3 cellular contexts compared by ENCODE assay signal in the genomic region with DNA sequence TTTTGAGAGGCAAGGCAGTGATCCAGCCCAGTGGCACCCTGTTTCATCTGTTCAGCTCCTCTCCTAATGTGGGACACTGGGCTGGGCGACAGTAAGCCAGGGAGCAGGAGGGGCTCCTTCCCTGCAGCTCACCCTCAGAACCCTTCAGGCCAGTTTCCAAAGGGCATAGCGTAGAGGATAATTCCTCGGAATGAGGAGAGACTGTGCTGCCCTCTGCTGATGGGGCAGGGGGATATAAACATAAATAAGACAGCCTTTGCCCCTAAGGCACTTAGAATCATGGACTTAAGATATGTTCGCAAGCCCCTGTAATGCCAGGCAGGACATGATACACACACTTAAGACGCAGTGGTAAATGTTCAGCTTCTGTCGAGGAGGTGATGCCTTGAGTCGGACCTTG.
TF ChIP-seq lines count a peak whose summit lies in the region.

No MANE protein-coding gene starts in this region.

TF ChIP-seq in SK-N-SH, 30 proteins besides CTCF, POLR2A, EP300 and RAD21:
- TF ChIP-seq JUND (IDR thresholded peaks at IDR 0.05), result no peak
- TF ChIP-seq ELF1 (IDR thresholded peaks at IDR 0.05), result no peak
- no peak for TF ChIP-seq RXRA (IDR thresholded peaks at IDR 0.05; ENCODE audit: borderline replicate concordance, low read depth)
- no peak for TF ChIP-seq FOXM1 (IDR thresholded peaks at IDR 0.05; ENCODE audit: low read depth)
- TF ChIP-seq NFIC (IDR thresholded peaks at IDR 0.05; ENCODE audit: borderline replicate concordance), result no peak
- TF ChIP-seq NRF1 (IDR thresholded peaks at IDR 0.05; ENCODE audit: low read depth, low read length), result no peak
- no peak for TF ChIP-seq SIN3A (IDR thresholded peaks at IDR 0.05; ENCODE audit: borderline replicate concordance, low read depth, low read length)
- TF ChIP-seq TEAD4 (IDR thresholded peaks at IDR 0.05; ENCODE audit: borderline replicate concordance, insufficient read depth), result no peak
- TF ChIP-seq SMC3 (IDR thresholded peaks at IDR 0.05; ENCODE audit: low read depth, low read length), result no peak
- no peak for TF ChIP-seq GABPA (IDR thresholded peaks at IDR 0.05; ENCODE audit: low read depth)
- TF ChIP-seq RCOR1 (IDR thresholded peaks at IDR 0.05; ENCODE audit: low read length), result no peak
- TF ChIP-seq, protein P1, sequence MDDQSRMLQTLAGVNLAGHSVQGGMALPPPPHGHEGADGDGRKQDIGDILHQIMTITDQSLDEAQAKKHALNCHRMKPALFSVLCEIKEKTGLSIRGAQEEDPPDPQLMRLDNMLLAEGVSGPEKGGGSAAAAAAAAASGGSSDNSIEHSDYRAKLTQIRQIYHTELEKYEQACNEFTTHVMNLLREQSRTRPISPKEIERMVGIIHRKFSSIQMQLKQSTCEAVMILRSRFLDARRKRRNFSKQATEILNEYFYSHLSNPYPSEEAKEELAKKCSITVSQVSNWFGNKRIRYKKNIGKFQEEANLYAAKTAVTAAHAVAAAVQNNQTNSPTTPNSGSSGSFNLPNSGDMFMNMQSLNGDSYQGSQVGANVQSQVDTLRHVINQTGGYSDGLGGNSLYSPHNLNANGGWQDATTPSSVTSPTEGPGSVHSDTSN (IDR thresholded peaks at IDR 0.05), result no peak
- no peak for TF ChIP-seq MXI1 (IDR thresholded peaks at IDR 0.05; ENCODE audit: low read depth, low read length)
- TF ChIP-seq, protein P2, sequence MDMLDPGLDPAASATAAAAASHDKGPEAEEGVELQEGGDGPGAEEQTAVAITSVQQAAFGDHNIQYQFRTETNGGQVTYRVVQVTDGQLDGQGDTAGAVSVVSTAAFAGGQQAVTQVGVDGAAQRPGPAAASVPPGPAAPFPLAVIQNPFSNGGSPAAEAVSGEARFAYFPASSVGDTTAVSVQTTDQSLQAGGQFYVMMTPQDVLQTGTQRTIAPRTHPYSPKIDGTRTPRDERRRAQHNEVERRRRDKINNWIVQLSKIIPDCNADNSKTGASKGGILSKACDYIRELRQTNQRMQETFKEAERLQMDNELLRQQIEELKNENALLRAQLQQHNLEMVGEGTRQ (IDR thresholded peaks at IDR 0.05; ENCODE audit: borderline replicate concordance, low read depth, low read length), result no peak

TF ChIP-seq in SK-N-SH treated with all-trans-retinoic acid at 6 μM for 48 hours, 23 proteins besides CTCF, POLR2A, EP300 and RAD21:
- TF ChIP-seq SNAI2 (CRISPR knock-in tag; IDR thresholded peaks at IDR 0.05) (no peak), ZNF8 (CRISPR knock-in tag; IDR thresholded peaks at IDR 0.05) (no peak), ESRRG (CRISPR knock-in tag; IDR thresholded peaks at IDR 0.05) (no peak)
- TF ChIP-seq, protein P3, sequence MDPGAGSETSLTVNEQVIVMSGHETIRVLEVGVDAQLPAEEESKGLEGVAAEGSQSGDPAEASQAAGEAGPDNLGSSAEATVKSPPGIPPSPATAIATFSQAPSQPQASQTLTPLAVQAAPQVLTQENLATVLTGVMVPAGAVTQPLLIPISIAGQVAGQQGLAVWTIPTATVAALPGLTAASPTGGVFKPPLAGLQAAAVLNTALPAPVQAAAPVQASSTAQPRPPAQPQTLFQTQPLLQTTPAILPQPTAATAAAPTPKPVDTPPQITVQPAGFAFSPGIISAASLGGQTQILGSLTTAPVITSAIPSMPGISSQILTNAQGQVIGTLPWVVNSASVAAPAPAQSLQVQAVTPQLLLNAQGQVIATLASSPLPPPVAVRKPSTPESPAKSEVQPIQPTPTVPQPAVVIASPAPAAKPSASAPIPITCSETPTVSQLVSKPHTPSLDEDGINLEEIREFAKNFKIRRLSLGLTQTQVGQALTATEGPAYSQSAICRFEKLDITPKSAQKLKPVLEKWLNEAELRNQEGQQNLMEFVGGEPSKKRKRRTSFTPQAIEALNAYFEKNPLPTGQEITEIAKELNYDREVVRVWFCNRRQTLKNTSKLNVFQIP (CRISPR knock-in tag; IDR thresholded peaks at IDR 0.05; ENCODE audit: borderline replicate concordance, low read depth), result no peak

TF ChIP-seq in endothelial cell of umbilical vein, 7 proteins besides CTCF, POLR2A, EP300 and RAD21:
- no peak for TF ChIP-seq GATA2 (IDR thresholded peaks at IDR 0.05; ENCODE audit: insufficient read depth, insufficient read length, low read depth, low read length)
- no peak for TF ChIP-seq EZH2 (IDR thresholded peaks at IDR 0.05; ENCODE audit: borderline replicate concordance, low read depth, low read length, severe bottlenecking)
- no peak for TF ChIP-seq FOS (IDR thresholded peaks at IDR 0.05; ENCODE audit: borderline replicate concordance, insufficient read depth, low read length)
- TF ChIP-seq, protein P4, sequence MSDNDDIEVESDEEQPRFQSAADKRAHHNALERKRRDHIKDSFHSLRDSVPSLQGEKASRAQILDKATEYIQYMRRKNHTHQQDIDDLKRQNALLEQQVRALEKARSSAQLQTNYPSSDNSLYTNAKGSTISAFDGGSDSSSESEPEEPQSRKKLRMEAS (IDR thresholded peaks at IDR 0.05; ENCODE audit: insufficient read depth, insufficient read length), result no peak
- no peak for TF ChIP-seq POLR2AphosphoS5 (IDR thresholded peaks at IDR 0.05; ENCODE audit: insufficient read depth, low read depth, low read length)
- TF ChIP-seq MYC (IDR thresholded peaks at IDR 0.05; ENCODE audit: low read depth, low read length), result no peak
- TF ChIP-seq JUN (IDR thresholded peaks at IDR 0.05; ENCODE audit: borderline replicate concordance, insufficient read depth, insufficient read length, low read depth), result no peak
TF ChIP-seq in endothelial cell of umbilical vein: peak in this region for 0.
